ENCODE assay signal across 9 cellular contexts in the genomic region with DNA sequence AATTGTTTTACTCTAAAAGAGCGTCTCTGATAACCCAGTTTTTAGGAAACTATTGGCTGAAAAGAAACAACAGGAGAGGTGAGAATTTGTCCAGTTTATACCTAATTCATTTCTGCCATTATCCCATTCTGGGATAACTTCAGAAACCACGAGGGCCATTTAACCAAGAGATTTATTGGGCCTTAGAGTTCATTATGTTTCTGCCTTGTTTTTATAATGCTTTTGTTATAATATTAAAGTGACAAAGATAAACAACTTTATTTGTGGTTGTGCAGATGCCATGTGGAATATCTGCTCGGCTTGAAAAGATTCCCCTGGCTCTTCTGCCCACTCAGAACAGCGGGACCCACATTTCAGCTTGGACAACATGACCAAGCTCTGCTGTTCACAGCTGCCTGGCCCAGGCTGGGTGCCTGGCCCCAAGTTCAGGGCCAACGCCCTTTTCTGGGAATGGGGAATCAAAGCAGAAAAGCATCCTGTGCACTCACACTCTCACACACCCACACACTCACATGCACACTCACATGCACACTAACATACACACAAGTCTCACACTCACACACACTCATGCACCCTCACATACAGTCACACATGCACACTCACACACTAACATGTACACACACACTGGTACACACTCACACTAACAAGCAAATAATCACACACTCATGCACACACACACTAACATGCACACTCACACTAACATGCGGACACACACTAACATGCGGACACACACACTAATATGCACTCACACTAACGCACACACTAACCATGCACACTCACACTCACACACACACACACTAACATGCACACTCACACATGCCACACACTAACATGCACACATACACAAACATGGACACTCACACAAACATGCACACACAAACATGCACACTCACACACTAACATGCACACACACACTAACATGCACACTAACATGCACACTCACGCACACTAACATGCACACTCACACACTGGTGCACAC.
DNase-seq lines count a peak whose midpoint lies in the region; ATAC-seq and TF ChIP-seq lines count a peak whose summit lies in the region.
"Had no signal": no experiment of that assay in that cellular context is flagged by ENCODE, and none has a peak within 500 bp of the region (broad histone marks: within the 10 kb centered on the region; RNA-seq: fewer than 3 reads in every experiment).

No MANE protein-coding gene starts in this region.

- H3K36me3 Mint-ChIP-seq in activated naive CD4-positive, alpha-beta T cell treated with anti-CD3 and anti-CD28 coated beads for 36 hours (ENCODE audit: low read depth), result peaks cover 20% of the 10 kb centered on the region
- H3K36me3 Mint-ChIP-seq in GM23338 (ENCODE audit: low read depth), result no peaks in the 10 kb centered on the region

- peak overlapping the region; percentile 84 to 90 for H3K27ac ChIP-seq in ascending aorta
- H3K27ac ChIP-seq in lower lobe of right lung, result peak overlapping the region; percentile 32
- peak overlapping the region; percentile 46 to 72 (median 62) for H3K27ac ChIP-seq in transverse colon
- no peak overlapping the region for H3K27ac ChIP-seq in GM23338 (ENCODE audit: low read depth)
- H3K27ac ChIP-seq: BLaER1 had no signal

- ATAC-seq in lower lobe of right lung, result no peak
- ATAC-seq in GM23338, result no peak

- intact Hi-C loops in activated naive CD4-positive, alpha-beta T cell treated with anti-CD3 and anti-CD28 coated beads for 36 hours (cut with micrococcal nuclease), result loop anchor here (1.0 to 5.0 kb wide), 14 partner anchors 24 to 226 kb away; a partner anchor contains a TSS
- intact Hi-C loops in ascending aorta (cut with DNase I) (loop anchor here (2.0 to 5.0 kb wide), 5 partner anchors 34 to 114 kb away; no protein-coding TSS in a partner anchor), lower lobe of right lung (cut with DNase I) (no loop called here), transverse colon (cut with DNase I; ENCODE audit: low total_unique reads) (no loop called here)

- H3F3A ChIP-seq in GM23338 (replicated peaks; ENCODE audit: low read depth), result no peaks in the 10 kb centered on the region

- H3K9me3 Mint-ChIP-seq in activated naive CD4-positive, alpha-beta T cell treated with anti-CD3 and anti-CD28 coated beads for 36 hours, result no peaks in the 10 kb centered on the region
- no peaks in the 10 kb centered on the region; the same call in 2 of the 3 replicates for H3K9me3 Mint-ChIP-seq in GM23338

- no peak overlapping the region for H3K4me3 Mint-ChIP-seq in activated naive CD4-positive, alpha-beta T cell treated with anti-CD3 and anti-CD28 coated beads for 36 hours
- H3K4me3 Mint-ChIP-seq in GM23338, result no peak overlapping the region

- no peak overlapping the region for H2AFZ ChIP-seq in GM23338

- in situ Hi-C loops in transverse colon (cut with MboI; ENCODE audit: low pct_ligation_motif_present in 1 of 4, low pct_unique_long_range_greater_than_20kb in 1 of 4, low sequenced_read_pairs in 3 of 4) (no loop called here), KBM-7 (cut with MboI; ENCODE audit: low pct_unique_long_range_greater_than_20kb, low sequenced_read_pairs) (no loop called here)

- 0 out of 2 replicates have a peak, but pooled peaks cover 7% of the 10 kb centered on the region for H3K9me2 ChIP-seq in GM23338 (ENCODE audit: insufficient read depth)

- peaks cover 6 to 18% of the 10 kb centered on the region in 2 donors for H3K4me1 ChIP-seq in ascending aorta
- H3K4me1 ChIP-seq in lower lobe of right lung, result peaks cover 27% of the 10 kb centered on the region
- peaks cover 8 to 28% (median 16%) of the 10 kb centered on the region in 4 donors for H3K4me1 ChIP-seq in transverse colon
- peaks cover 5% of the 10 kb centered on the region; the same call in 1 of the 2 replicates for H3K4me1 ChIP-seq in GM23338 (ENCODE audit: insufficient read depth)

- H3K36me3 ChIP-seq in ascending aorta (no peaks in the 10 kb centered on the region), lower lobe of right lung (no peaks in the 10 kb centered on the region), transverse colon (no peaks in the 10 kb centered on the region), GM23338 (ENCODE audit: insufficient read depth) (no peaks in the 10 kb centered on the region)

- H3K27me3 ChIP-seq in ascending aorta (no peaks in the 10 kb centered on the region), lower lobe of right lung (ENCODE audit: low read depth) (no peaks in the 10 kb centered on the region), transverse colon (no peaks in the 10 kb centered on the region), GM23338 (ENCODE audit: insufficient read depth) (no peaks in the 10 kb centered on the region)
- H3K27me3 ChIP-seq: BLaER1 had no signal

- H3K4me2 ChIP-seq in GM23338, result no peak overlapping the region
- H3K4me2 ChIP-seq: BLaER1 had no signal

- H3K9me3 ChIP-seq in ascending aorta (no peaks in the 10 kb centered on the region), lower lobe of right lung (no peaks in the 10 kb centered on the region), transverse colon (no peaks in the 10 kb centered on the region)
- H3K9me3 ChIP-seq: BLaER1 had no signal

- TF ChIP-seq CTCF in ascending aorta (IDR thresholded peaks at IDR 0.05) (no peak), lower lobe of right lung (IDR thresholded peaks at IDR 0.05) (no peak), transverse colon (IDR thresholded peaks at IDR 0.05) (no peak), GM20000 (IDR thresholded peaks at IDR 0.05; ENCODE audit: extremely low read depth, missing control alignments) (no peak), GM23338 (conservative IDR thresholded peaks at IDR 0.05; ENCODE audit: low read depth in 2 of 2) (no peak)

- peak overlapping the region; percentile 60 for H3K27ac Mint-ChIP-seq in activated naive CD4-positive, alpha-beta T cell treated with anti-CD3 and anti-CD28 coated beads for 36 hours
- no peak overlapping the region for H3K27ac Mint-ChIP-seq in GM23338

- no peak for TF ChIP-seq EP300 in transverse colon (IDR thresholded peaks at IDR 0.05; ENCODE audit: low read depth)

- H3K4me3 ChIP-seq in ascending aorta (no peak overlapping the region), lower lobe of right lung (no peak overlapping the region), transverse colon (no peak overlapping the region), GM23338 (no peak overlapping the region)
- H3K4me3 ChIP-seq: BLaER1 had no signal

- no peaks in the 10 kb centered on the region for H4K20me1 ChIP-seq in GM23338 (replicated peaks; ENCODE audit: insufficient read depth)
- H4K20me1 ChIP-seq: BLaER1 had no signal

- no peaks in the 10 kb centered on the region for H3K79me2 ChIP-seq in GM23338 (replicated peaks; ENCODE audit: insufficient read depth)

- no peaks in the 10 kb centered on the region for H3K27me3 Mint-ChIP-seq in activated naive CD4-positive, alpha-beta T cell treated with anti-CD3 and anti-CD28 coated beads for 36 hours (ENCODE audit: low read depth)
- H3K27me3 Mint-ChIP-seq in GM23338 (ENCODE audit: insufficient read depth, low read depth, poor library complexity), result peaks cover 3% of the 10 kb centered on the region

- CTCF ChIA-PET in activated naive CD4-positive, alpha-beta T cell treated with anti-CD3 and anti-CD28 coated beads for 36 hours (lab: Charles Lee), result interaction anchor here (1.1 to 1.3 kb wide), 2 partner anchors 11 to 177 kb away, joined by 3 to 6 read pairs; no protein-coding TSS in a partner anchor

- DNase-seq in activated naive CD4-positive, alpha-beta T cell treated with anti-CD3 and anti-CD28 coated beads for 36 hours, result no peak
- DNase-seq in activated naive CD4-positive, alpha-beta T cell (lab: John Stamatoyannopoulos, UW), result no peak
- no peak for DNase-seq in ascending aorta (ENCODE audit: low spot score in 2 of 2)
- DNase-seq in lower lobe of right lung, result no peak
- DNase-seq in transverse colon, result no peak
- DNase-seq in KBM-7, result no peak
- DNase-seq in GM20000 (ENCODE audit: low spot score), result no peak
- DNase-seq in GM23338 (ENCODE audit: low spot score), result no peak

- no peak for TF ChIP-seq POLR2A in transverse colon (IDR thresholded peaks at IDR 0.05)

- 62 to 70% methylated on average over 6 to 9 of the region's 9 CpGs for WGBS in transverse colon (ENCODE audit: low coverage in 1 of 2), 2 donors

- H3K4me1 Mint-ChIP-seq in activated naive CD4-positive, alpha-beta T cell treated with anti-CD3 and anti-CD28 coated beads for 36 hours (ENCODE audit: low read depth), result peaks cover 49% of the 10 kb centered on the region
- peaks cover under 1% of the 10 kb centered on the region; the same call in 1 of the 3 replicates for H3K4me1 Mint-ChIP-seq in GM23338

TF ChIP-seq in GM23338, 12 proteins besides CTCF, POLR2A, EP300 and RAD21:
- no peak for TF ChIP-seq POLR2AphosphoS5 (IDR thresholded peaks at IDR 0.05; ENCODE audit: low read depth)
- no peak for TF ChIP-seq STAT1 (IDR thresholded peaks at IDR 0.05; ENCODE audit: unreplicated experiment)

Comparison
In these comparisons a context has a peak if more than half of its experiments do, and no peak if none do; other contexts are left out.
1. intact Hi-C loops: an anchor here in activated naive CD4-positive, alpha-beta T cell treated with anti-CD3 and anti-CD28 coated beads for 36 hours (1.0 to 5.0 kb wide) and ascending aorta (2.0 to 5.0 kb wide); none called in lower lobe of right lung and transverse colon.